Comparison of ENCODE assay signal across 19 cellular contexts in genomic region chr2:239208470-239209180, GRCh38.
DNase-seq lines count a peak whose midpoint lies in the region; ATAC-seq and TF ChIP-seq lines count a peak whose summit lies in the region.
"Had no signal": no experiment of that assay in that cellular context is flagged by ENCODE, and none has a peak within 500 bp of the region (broad histone marks: within the 10 kb centered on the region; RNA-seq: fewer than 3 reads in every experiment).

No MANE protein-coding gene starts in this region.

- TF ChIP-seq CTCF in WTC11 (IDR thresholded peaks at IDR 0.05) (no peak), gastrocnemius medialis (IDR thresholded peaks at IDR 0.05 in 4 of 5, conservative IDR thresholded peaks at IDR 0.05 in 1 of 5) (no peak)

- POLR2A ChIA-PET in WTC11 (lab: Charles Lee) = no interaction called here

- H3K36me3 ChIP-seq in gastrocnemius medialis = no peaks in the 10 kb centered on the region
- H3K36me3 ChIP-seq: cardiac muscle cell, heart right ventricle had no signal

- no peaks in the 10 kb centered on the region for H3K9me3 Mint-ChIP-seq in WTC11
- H3K9me3 Mint-ChIP-seq: activated CD4-positive, alpha-beta memory T cell treated with anti-CD3 and anti-CD28 coated beads for 36 hours; CD4-positive, alpha-beta memory T cell had no signal

- DNase-seq in NCI-H748 (lab: John Stamatoyannopoulos, UW; ENCODE audit: unreplicated experiment) (peak; percentile 4), NCI-H748 treated with DMSO at 0.1 percent for 48 hours (lab: John Stamatoyannopoulos, UW) (no peak), NCI-H146 treated with DMSO at 0.1 percent for 48 hours (lab: John Stamatoyannopoulos, UW; ENCODE audit: unreplicated experiment) (peak; percentile 72), WTC11 (ENCODE audit: low spot score) (no peak), gastrocnemius medialis (no peak), OCI-M1 (lab: John Stamatoyannopoulos, UW) (no peak)
- DNase-seq: activated CD4-positive, alpha-beta memory T cell treated with anti-CD3 and anti-CD28 coated beads for 36 hours; CD4-positive, alpha-beta memory T cell; heart right ventricle; Kasumi-1; kidney; occipital lobe; stimulated activated CD4-positive, alpha-beta T cell treated with anti-CD3 and anti-CD28 coated beads, Interleukin-2, amount 100 ng/mL, for 24 hours had no signal

- intact Hi-C loops in gastrocnemius medialis (cut with DNase I; ENCODE audit: low total_unique reads) = no loop called here

- peaks cover 76 to 81% of the 10 kb centered on the region in 2 donors for H3K4me1 ChIP-seq in gastrocnemius medialis

- no peak for TF ChIP-seq POLR2A in gastrocnemius medialis (IDR thresholded peaks at IDR 0.05)

- no peak overlapping the region for H3K4me3 ChIP-seq in gastrocnemius medialis
- H3K4me3 ChIP-seq: cardiac muscle cell, GM12878, heart right ventricle had no signal

- H3K27me3 ChIP-seq in gastrocnemius medialis = no peaks in the 10 kb centered on the region
- H3K27me3 ChIP-seq: cardiac muscle cell, heart right ventricle had no signal

- H3K27me3 Mint-ChIP-seq in WTC11 (ENCODE audit: low read depth) = no peaks in the 10 kb centered on the region
- H3K27me3 Mint-ChIP-seq: activated CD4-positive, alpha-beta memory T cell treated with anti-CD3 and anti-CD28 coated beads for 36 hours; CD4-positive, alpha-beta memory T cell had no signal

- ATAC-seq in WTC11 (no peak), gastrocnemius medialis (no peak), GM21447 (IDR thresholded peaks at IDR 0.05; ENCODE audit: unreplicated experiment) (no peak), GM21723 (IDR thresholded peaks at IDR 0.05; ENCODE audit: unreplicated experiment) (no peak)
- ATAC-seq: GM12878, heart right ventricle, sciatic nerve had no signal

- H3K4me3 Mint-ChIP-seq in WTC11 = no peak overlapping the region
- H3K4me3 Mint-ChIP-seq: activated CD4-positive, alpha-beta memory T cell treated with anti-CD3 and anti-CD28 coated beads for 36 hours; CD4-positive, alpha-beta memory T cell; mesothelial cell of epicardium had no signal

- in situ Hi-C loops in gastrocnemius medialis (cut with MboI; ENCODE audit: low sequenced_read_pairs in 4 of 4) = no loop called here

- H3K27ac Mint-ChIP-seq in WTC11 = peak overlapping the region; percentile 63; the same call in 1 of the 2 replicates
- H3K27ac Mint-ChIP-seq: activated CD4-positive, alpha-beta memory T cell treated with anti-CD3 and anti-CD28 coated beads for 36 hours; mesothelial cell of epicardium had no signal

- CTCF ChIA-PET in WTC11 (lab: Charles Lee) = interaction anchor here (0.8 to 2.4 kb wide), 3 partner anchors 14 to 94 kb away, joined by 3 to 14 read pairs (median 6); no protein-coding TSS in a partner anchor

- H3K36me3 Mint-ChIP-seq in WTC11 = no peaks in the 10 kb centered on the region
- H3K36me3 Mint-ChIP-seq: activated CD4-positive, alpha-beta memory T cell treated with anti-CD3 and anti-CD28 coated beads for 36 hours; mesothelial cell of epicardium had no signal

- H3K27ac ChIP-seq in gastrocnemius medialis = peak overlapping the region; percentile 6 to 85 (median 58)
- H3K27ac ChIP-seq: cardiac muscle cell, heart right ventricle had no signal

- peaks cover 73% of the 10 kb centered on the region for H3K4me1 Mint-ChIP-seq in WTC11

- no peaks in the 10 kb centered on the region for H3K9me3 ChIP-seq in gastrocnemius medialis
- H3K9me3 ChIP-seq: heart right ventricle had no signal

TF ChIP-seq in WTC11, 78 proteins besides CTCF, POLR2A, EP300 and RAD21:
- TF ChIP-seq ARID4B (CRISPR knock-in tag; IDR thresholded peaks at IDR 0.05; ENCODE audit: borderline replicate concordance) = no peak
- TF ChIP-seq CBFB (CRISPR knock-in tag; IDR thresholded peaks at IDR 0.05; ENCODE audit: low read depth) = no peak
- TF ChIP-seq JAZF1 (CRISPR knock-in tag; IDR thresholded peaks at IDR 0.05) = no peak
- TF ChIP-seq ZNF121 (CRISPR knock-in tag; IDR thresholded peaks at IDR 0.05) = no peak
- no peak for TF ChIP-seq RELA (CRISPR knock-in tag; IDR thresholded peaks at IDR 0.05; ENCODE audit: borderline replicate concordance)
- TF ChIP-seq TCF7 (CRISPR knock-in tag; IDR thresholded peaks at IDR 0.05; ENCODE audit: low read depth) = no peak
- TF ChIP-seq AFF4 (CRISPR knock-in tag; IDR thresholded peaks at IDR 0.05; ENCODE audit: borderline replicate concordance) = no peak
- no peak for TF ChIP-seq ZNF138 (CRISPR knock-in tag; conservative IDR thresholded peaks at IDR 0.05)
- no peak for TF ChIP-seq SMAD3 (CRISPR knock-in tag; IDR thresholded peaks at IDR 0.05; ENCODE audit: borderline replicate concordance)
- TF ChIP-seq FOXK1 (CRISPR knock-in tag; IDR thresholded peaks at IDR 0.05) = no peak
- TF ChIP-seq ETV6 (CRISPR knock-in tag; IDR thresholded peaks at IDR 0.05) = no peak
- no peak for TF ChIP-seq STAT6 (CRISPR knock-in tag; conservative IDR thresholded peaks at IDR 0.05; ENCODE audit: low read depth)

Comparison
In these comparisons a context has a peak if more than half of its experiments do, and no peak if none do; other contexts are left out.
1. DNase-seq: peak in NCI-H748 (single experiment) and NCI-H146 treated with DMSO at 0.1 percent for 48 hours (single experiment); none in NCI-H748 treated with DMSO at 0.1 percent for 48 hours (single experiment), WTC11 (single experiment), gastrocnemius medialis (0 of 2) and OCI-M1 (single experiment).